In the genomic region with DNA sequence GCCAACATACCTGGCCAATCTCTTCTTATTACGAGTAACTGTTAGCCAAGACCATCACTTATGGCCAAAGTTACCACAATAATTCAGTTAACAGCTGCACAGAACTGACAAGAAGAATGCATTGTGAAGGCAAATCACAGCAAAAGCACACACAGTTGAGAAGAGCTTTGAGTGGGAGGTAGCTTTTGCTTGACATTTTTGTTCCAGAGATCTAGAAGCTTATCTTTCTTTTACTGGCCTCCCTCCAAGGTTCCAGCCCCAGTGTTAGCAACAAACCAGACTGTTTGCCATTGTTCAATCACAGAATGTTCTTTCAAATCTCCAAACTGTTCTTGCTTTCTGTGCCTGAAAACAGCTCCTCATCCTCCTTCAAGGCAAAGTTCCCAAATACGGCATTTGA, we compare ENCODE assay signal across 1 cellular context.
TF ChIP-seq lines count a peak whose summit lies in the region.

No MANE protein-coding gene starts in this region.

TF ChIP-seq in K562, 482 proteins besides CTCF, POLR2A, EP300 and RAD21:
- TF ChIP-seq KDM1A (IDR thresholded peaks at IDR 0.05) (peak in 1 of 2 experiments; percentile 40; a peak in 2 of 4 replicates), ZNF174 (CRISPR knock-in tag; IDR thresholded peaks at IDR 0.05) (no peak), TRIM28 (IDR thresholded peaks at IDR 0.05) (no peak), CBFA2T3 (IDR thresholded peaks at IDR 0.05) (0 out of 2 replicates have a peak, but pooled peaks have one; percentile 6), MCM2 (IDR thresholded peaks at IDR 0.05; ENCODE audit: low read depth) (no peak), NR1H2 (CRISPR knock-in tag; IDR thresholded peaks at IDR 0.05) (no peak), ARID1B (IDR thresholded peaks at IDR 0.05) (no peak), ZNF740 (CRISPR knock-in tag; IDR thresholded peaks at IDR 0.05) (no peak), ZNF740 (tag; IDR thresholded peaks at IDR 0.05) (no peak), ZEB2 (IDR thresholded peaks at IDR 0.05) (no peak), RCOR1 (IDR thresholded peaks at IDR 0.05; ENCODE audit: borderline replicate concordance in 1 of 2, low read depth in 2 of 2, low read length in 2 of 2) (peak in 1 of 2 experiments; percentile 31; a peak in 1 of 4 replicates), PTTG1 (tag; IDR thresholded peaks at IDR 0.05; ENCODE audit: low read depth) (no peak), ZNF584 (CRISPR knock-in tag; IDR thresholded peaks at IDR 0.05; ENCODE audit: low read depth) (no peak), ZNF507 (tag; conservative IDR thresholded peaks at IDR 0.05) (no peak), SOX6 (IDR thresholded peaks at IDR 0.05) (peak; percentile 53; the same call in 1 of the 2 replicates), NFE2 (IDR thresholded peaks at IDR 0.05; ENCODE audit: low read depth) (no peak)
